In genomic region chr2:119428488-119429224, GRCh38 we compare ENCODE assay signal across 21 cellular contexts. TPM values are rescaled to one million over a fixed set of nuclear protein-coding genes. Genes with fewer than 3 reads are reported as not detected.
DNase-seq lines count a peak whose midpoint lies in the region; ATAC-seq, FAIRE-seq and TF ChIP-seq lines count a peak whose summit lies in the region.
"Had no signal": no experiment of that assay in that cellular context is flagged by ENCODE, and none has a peak within 500 bp of the region (broad histone marks: within the 10 kb centered on the region; RNA-seq: fewer than 3 reads in every experiment).

No MANE protein-coding gene starts in this region.

- H2BK15ac ChIP-seq in H1 (ENCODE audit: low read length), result no peak overlapping the region

- no peaks in the 10 kb centered on the region for H3K27me3 Mint-ChIP-seq in Caco-2 (ENCODE audit: insufficient read depth, unreplicated experiment)

- no peak overlapping the region for H4K8ac ChIP-seq in H1 (ENCODE audit: extremely low read depth, insufficient read depth, low read length)

- H3K9ac ChIP-seq in H1 (replicated peaks in 1 of 4; ENCODE audit: extremely low read depth in 1 of 4, low read depth in 3 of 4, low read length in 3 of 4) (no peak overlapping the region), liver (ENCODE audit: low read depth in 1 of 2, low read length in 2 of 2) (no peak overlapping the region)

- H3K23ac ChIP-seq in H1 (ENCODE audit: insufficient read length), result no peak overlapping the region

- intact Hi-C loops in Caco-2 (cut with micrococcal nuclease; ENCODE audit: unreplicated experiment), result loop anchor here (5.0 kb wide), 1 partner anchor 59 kb away; no protein-coding TSS in a partner anchor

- H3K4me1 ChIP-seq in Caco-2 (peaks cover 72% of the 10 kb centered on the region), H1 (replicated peaks in 1 of 4; ENCODE audit: control insufficient read depth in 3 of 4, insufficient read depth in 4 of 4, low read length in 3 of 4) (peaks cover 0 to 23% (median 11%) of the 10 kb centered on the region in 4 experiments; a peak in 6 of 7 replicates), liver (ENCODE audit: control insufficient read depth in 4 of 4, insufficient read depth in 4 of 4, low read length in 3 of 4) (peaks cover 21 to 54% (median 37%) of the 10 kb centered on the region in 4 donors), small intestine (ENCODE audit: control insufficient read depth in 2 of 2, insufficient read depth in 1 of 2, low read depth in 1 of 2, low read length in 1 of 2) (peaks cover 13 to 17% of the 10 kb centered on the region in 2 donors)

- H3K9me3 Mint-ChIP-seq in Caco-2 (ENCODE audit: unreplicated experiment), result no peaks in the 10 kb centered on the region
- H3K9me3 Mint-ChIP-seq: T-helper 2 cell treated with Interferon-gamma antibody and Interleukin-4, amounts not matched to agents 5 μg/mL and 100 μg/mL, for 36 hours had no signal

- CTCF ChIA-PET in Caco-2 (lab: Charles Lee), result no interaction called here
- CTCF ChIA-PET in H1 (lab: Charles Lee; ENCODE audit: partially characterized antibody), result interaction anchor here (1.2 to 1.3 kb wide), 2 partner anchors 13 to 49 kb away, joined by 3 to 4 read pairs; no protein-coding TSS in a partner anchor

- TF ChIP-seq CTCF in Caco-2 (IDR thresholded peaks at IDR 0.05; ENCODE audit: insufficient read depth in 1 of 2, low read depth in 1 of 2, low read length in 1 of 2, severe bottlenecking in 1 of 2, unreplicated experiment in 1 of 2) (no peak), H1 (IDR thresholded peaks at IDR 0.05; ENCODE audit: control extremely low read depth in 1 of 3, insufficient read depth in 1 of 3, low read depth in 1 of 3, low read length in 3 of 3) (no peak), liver (IDR thresholded peaks at IDR 0.05; ENCODE audit: low read depth, low read length, missing input control) (no peak)

- peaks cover 12% of the 10 kb centered on the region; the same call in 1 of the 2 replicates for H3K23me2 ChIP-seq in H1 (ENCODE audit: low read depth, low read length)

- no peak for TF ChIP-seq EP300 in H1 (IDR thresholded peaks at IDR 0.05; ENCODE audit: borderline replicate concordance in 1 of 2, low read depth in 2 of 2, low read length in 2 of 2)

- no peaks in the 10 kb centered on the region for H3K36me3 Mint-ChIP-seq in Caco-2 (ENCODE audit: insufficient read depth, unreplicated experiment)
- H3K36me3 Mint-ChIP-seq: brain had no signal

- no peaks in the 10 kb centered on the region for H3K79me2 ChIP-seq in H1 (ENCODE audit: control insufficient read depth in 1 of 2, insufficient read depth in 2 of 2, low read length in 2 of 2)

- H2BK5ac ChIP-seq in H1 (ENCODE audit: low read depth, low read length), result no peak overlapping the region

- ATAC-seq in GM18861 (IDR thresholded peaks at IDR 0.05; ENCODE audit: unreplicated experiment), result no peak

- H3K36me3 ChIP-seq in Caco-2 (ENCODE audit: control insufficient read depth, insufficient read depth, low read length) (no peaks in the 10 kb centered on the region), H1 (ENCODE audit: control insufficient read depth in 2 of 4, insufficient read depth in 4 of 4, low read length in 3 of 4) (no peaks in the 10 kb centered on the region), liver (ENCODE audit: control insufficient read depth in 4 of 4, insufficient read depth in 3 of 4, low read depth in 1 of 4, low read length in 3 of 4) (no peaks in the 10 kb centered on the region), small intestine (ENCODE audit: control insufficient read depth in 2 of 2, insufficient read depth in 2 of 2, low read length in 2 of 2) (no peaks in the 10 kb centered on the region)
- H3K36me3 ChIP-seq: HAP-1, vagina had no signal

- H3K27me3 ChIP-seq in Caco-2 (replicated peaks; ENCODE audit: control insufficient read depth, insufficient read depth, low read length) (no peaks in the 10 kb centered on the region), H1 (replicated peaks in 1 of 4; ENCODE audit: control insufficient read depth in 3 of 4, extremely low read depth in 1 of 4, insufficient read depth in 3 of 4, low read length in 3 of 4) (peaks cover 0 to 14% (median 8%) of the 10 kb centered on the region in 4 experiments; a peak in 6 of 7 replicates), liver (ENCODE audit: control insufficient read depth in 4 of 4, insufficient read depth in 4 of 4, low read length in 3 of 4) (no peaks in the 10 kb centered on the region), small intestine (ENCODE audit: control insufficient read depth in 2 of 2, insufficient read depth in 2 of 2, low read length in 2 of 2) (no peaks in the 10 kb centered on the region)
- H3K27me3 ChIP-seq: vagina had no signal

- H4K20me1 ChIP-seq in H1 (replicated peaks in 1 of 2; ENCODE audit: control insufficient read depth in 1 of 2, insufficient read depth in 2 of 2, low read length in 2 of 2), result no peaks in the 10 kb centered on the region

- H2BK12ac ChIP-seq in H1 (ENCODE audit: low read depth, low read length), result no peak overlapping the region; the same call in 1 of the 2 replicates

- TF ChIP-seq RAD21 in H1 (IDR thresholded peaks at IDR 0.05 in 1 of 2, conservative IDR thresholded peaks at IDR 0.05 in 1 of 2; ENCODE audit: low read depth in 2 of 2, low read length in 2 of 2) (no peak), liver (IDR thresholded peaks at IDR 0.05) (peak in 1 of 2 donors; percentile 4)

- no peak overlapping the region for H4K5ac ChIP-seq in H1 (ENCODE audit: insufficient read length, low read depth, low read length)

- FAIRE-seq in H1 (lab: Jason Lieb, UNC) (no peak), small intestine (lab: Jason Lieb, UNC) (no peak)
- FAIRE-seq: endothelial cell of umbilical vein had no signal

- H3K56ac ChIP-seq in H1 (replicated peaks; ENCODE audit: insufficient read length, low read depth, low read length), result no peak overlapping the region

- no peak overlapping the region for H3K4ac ChIP-seq in H1 (replicated peaks; ENCODE audit: insufficient read length, low read depth, low read length)

- H2BK120ac ChIP-seq in H1 (replicated peaks; ENCODE audit: low read depth, low read length), result no peak overlapping the region

- H3K27ac ChIP-seq in H1 (ENCODE audit: low read depth, low read length) (no peak overlapping the region), liver (ENCODE audit: low read depth in 1 of 2, low read length in 2 of 2) (peak overlapping the region; percentile 1 to 57), small intestine (ENCODE audit: low read depth in 1 of 2, low read length in 1 of 2) (peak overlapping the region; percentile 35 to 94)

- no peaks in the 10 kb centered on the region for H3K9me3 ChIP-seq in Caco-2
- H3K9me3 ChIP-seq in H1 (ENCODE audit: insufficient read depth in 2 of 2, low read depth in 1 of 2, low read length in 1 of 2), result no peaks in the 10 kb centered on the region
- H3K9me3 ChIP-seq in liver (ENCODE audit: control insufficient read depth in 4 of 4, low read length in 3 of 4), result no peaks in the 10 kb centered on the region
- no peaks in the 10 kb centered on the region for H3K9me3 ChIP-seq in small intestine (ENCODE audit: control insufficient read depth, low read depth)
- H3K9me3 ChIP-seq: HAP-1, vagina had no signal

- DNase-seq in Caco-2 (peak in 1 of 2 experiments; percentile 36), H1 (ENCODE audit: low read depth in 1 of 2, low spot score in 2 of 2) (no peak), small intestine (no peak), SKM-1 treated with dmso at 0.1 percent for 144 hours (lab: John Stamatoyannopoulos, UW; ENCODE audit: unreplicated experiment) (no peak), NCI-H82 treated with DMSO at 0.1 percent for 48 hours (lab: John Stamatoyannopoulos, UW; ENCODE audit: unreplicated experiment) (no peak), NCI-H748 treated with DMSO at 0.1 percent for 48 hours (lab: John Stamatoyannopoulos, UW) (no peak)
- DNase-seq: activated CD4-positive, CD25-positive, alpha-beta regulatory T cell; cortex of kidney; GF-D8; MM.1S; NCI-H2227 treated with DMSO at 0.1 percent for 48 hours; retina; stimulated activated naive CD4-positive, alpha-beta T cell treated with Interleukin-2 at 50 U/mL for 16 hours had no signal

- no peak overlapping the region for H2BK20ac ChIP-seq in H1 (ENCODE audit: low read length)

- POLR2A ChIA-PET in Caco-2 (lab: Charles Lee), result no interaction called here
- POLR2A ChIA-PET in H1 (lab: Charles Lee; ENCODE audit: partially characterized antibody), result interaction anchor here (0.7 to 0.8 kb wide), 2 partner anchors 23 to 44 kb away, joined by 3 read pairs; no protein-coding TSS in a partner anchor

- peaks cover 47% of the 10 kb centered on the region for H3K4me1 Mint-ChIP-seq in Caco-2 (ENCODE audit: low read depth, unreplicated experiment)

- H3K4me3 ChIP-seq in Caco-2 (ENCODE audit: low read depth, low read length) (no peak overlapping the region), H1 (ENCODE audit: extremely low read depth in 1 of 4, insufficient read depth in 2 of 4, low read depth in 3 of 4, low read length in 4 of 4) (no peak overlapping the region), liver (ENCODE audit: low read depth in 1 of 3, low read length in 3 of 3) (no peak overlapping the region), small intestine (ENCODE audit: low read depth in 1 of 2, low read length in 2 of 2) (no peak overlapping the region)
- H3K4me3 ChIP-seq: HAP-1, vagina had no signal

- no peak for TF ChIP-seq POLR2A in H1 (IDR thresholded peaks at IDR 0.05; ENCODE audit: control extremely low read depth in 1 of 2, low read depth in 2 of 2, low read length in 2 of 2)

- H3K79me1 ChIP-seq in H1 (ENCODE audit: low read depth, low read length), result 0 out of 2 replicates have a peak, but pooled peaks cover 2% of the 10 kb centered on the region

- no peak overlapping the region for H4K91ac ChIP-seq in H1 (replicated peaks; ENCODE audit: insufficient read length, low read length)

- peak overlapping the region; percentile 27 for H3K27ac Mint-ChIP-seq in Caco-2 (ENCODE audit: unreplicated experiment)
- H3K27ac Mint-ChIP-seq: T-helper 2 cell treated with Interferon-gamma antibody and Interleukin-4, amounts not matched to agents 5 μg/mL and 100 μg/mL, for 36 hours had no signal

- BruUV-seq in Caco-2 (replicated peaks; lab: Mats Ljungman, UMichigan), result no TSS peak

- H2AK5ac ChIP-seq in H1 (ENCODE audit: low read depth, low read length), result no peak overlapping the region

- H3K4me3 Mint-ChIP-seq in Caco-2 (ENCODE audit: unreplicated experiment), result no peak overlapping the region
- H3K4me3 Mint-ChIP-seq: T-helper 2 cell treated with Interferon-gamma antibody and Interleukin-4, amounts not matched to agents 5 μg/mL and 100 μg/mL, for 36 hours had no signal

- H3K14ac ChIP-seq in H1 (ENCODE audit: insufficient read length), result no peak overlapping the region

- no peak overlapping the region for H2AFZ ChIP-seq in H1 (ENCODE audit: low read length)

- H3K18ac ChIP-seq in H1 (ENCODE audit: extremely low read depth, low read length), result peak overlapping the region; percentile 34; the same call in 1 of the 2 replicates

- WGBS in H1 (ENCODE audit: extremely low coverage in 1 of 2, insufficient coverage in 1 of 2, insufficient read length in 1 of 2, insufficient replicate concordance in 2 of 2, low coverage in 1 of 2, low lambda C conversion rate in 2 of 2, missing lambda C conversion rate in 1 of 2), 2 experiments, result 83% methylated on average over 7 of the region's 7 CpGs; no CpG with 5 or more reads in 1 of the 2 experiments
- 64% methylated on average over 7 of the region's 7 CpGs for WGBS in liver
- WGBS in small intestine, 3 donors, result 77 to 81% (median 81%) methylated on average over 7 of the region's 7 CpGs

- no peak overlapping the region for H3K4me2 ChIP-seq in H1 (ENCODE audit: insufficient read depth in 1 of 2, low read depth in 2 of 2, low read length in 2 of 2)

RNA-seq across cellular contexts. Expression of gene TMEM37, which starts 3.0 kb away (rescaled TPM):
- total RNA-seq in Caco-2 (2022) (13.8 and 15.8 TPM in 2 replicates), liver (10 to 100 TPM; 17.6 to 30.3 TPM)
- 9.9 and 11.0 TPM in 2 replicates for total RNA-seq in H1 (2021; fragmentation: NEBNext Ultra II Directional; extraction: Animal tissue kit (Norgen Biotek cat#: 25700))
- polyA plus RNA-seq in H1 (2011; rRNA removed) (16.2 and 20.4 TPM in 2 replicates), liver (100 to 1,000 TPM in 1 of 2 donors, 10 to 100 TPM in 1; 44.5 to 125 TPM), small intestine (100 to 1,000 TPM in 1 of 3 donors, 10 to 100 TPM in 2; 43.2 to 124 (median 75.9) TPM)
- 13.4 TPM for polyA plus RNA-seq in H1 (2011; cell fraction: cytosol; rRNA removed)
- polyA plus RNA-seq in H1 (2011; cell fraction: nucleus; rRNA removed), result 13.5 TPM
- polyA plus RNA-seq in H1 (2012, experiment 1 of 2), result 7.9 to 9.4 TPM (median 8.6 TPM) in 4 replicates
- 12.2 TPM for polyA plus RNA-seq in H1 (2012, experiment 2 of 2)
- polyA plus RNA-seq in H1 (2013, experiment 1 of 2), result 9.0 TPM
- polyA plus RNA-seq in H1 (2013, experiment 2 of 2), result 10.0 TPM
- polyA minus RNA-seq in H1 (2011; rRNA and poly(A)+ RNA removed), result 6.5 and 8.2 TPM in 2 replicates
- polyA minus RNA-seq in H1 (2011; cell fraction: cytosol; rRNA and poly(A)+ RNA removed), result 4.6 TPM
- 9.5 TPM for polyA minus RNA-seq in H1 (2011; cell fraction: nucleus; rRNA and poly(A)+ RNA removed)
- total RNA-seq: SK-MEL-5 had no signal
